ENCODE assay signal across 27 cellular contexts in the genomic region with DNA sequence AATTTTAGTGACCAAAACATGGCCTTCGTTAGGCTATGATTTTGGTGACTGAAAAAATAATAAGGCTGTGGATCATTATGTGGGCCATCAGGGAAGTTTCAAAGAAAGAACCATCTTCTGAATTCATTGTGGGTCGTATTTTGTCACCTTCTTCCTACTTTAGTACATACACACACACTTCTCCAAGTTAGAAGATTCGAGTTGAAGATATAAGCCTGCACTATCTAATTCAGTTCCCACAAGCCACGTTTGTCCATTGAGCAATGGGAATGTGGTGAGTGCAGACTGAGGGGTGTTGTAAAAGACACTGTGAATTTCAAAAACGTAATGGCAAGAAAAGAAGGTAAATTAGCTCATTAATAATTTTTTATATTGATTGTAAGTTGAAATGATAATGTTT.
"Had no signal": no experiment of that assay in that cellular context is flagged by ENCODE, and none has a peak within 500 bp of the region (broad histone marks: within the 10 kb centered on the region; RNA-seq: fewer than 3 reads in every experiment).

No MANE protein-coding gene starts in this region.

- H3K4me2 ChIP-seq: neural progenitor cell had no signal

- H3K27me3 ChIP-seq: heart left ventricle, neural progenitor cell, uterus had no signal

- H3K9ac ChIP-seq: neural progenitor cell had no signal

- H3K4me1 ChIP-seq: heart left ventricle, neural progenitor cell, uterus had no signal

- DNase-seq: activated CD4-positive, alpha-beta memory T cell treated with anti-CD3 and anti-CD28 coated beads, Interleukin-2, amount 10 ng/mL, durations not matched to agents 7 days and 5 days; activated CD4-positive, alpha-beta T cell treated with anti-CD3 and anti-CD28 coated beads for 1 hour; activated CD4-positive, alpha-beta T cell treated with anti-CD3 and anti-CD28 coated beads, Interleukin-2, amount 10 ng/mL, durations not matched to agents 7 days and 5 days; activated CD8-positive, alpha-beta memory T cell treated with anti-CD3 and anti-CD28 coated beads, Interleukin-2, amount 50 U/mL, for 48 hours; activated gamma-delta T cell; activated naive CD4-positive, alpha-beta T cell treated with anti-CD3 and anti-CD28 coated beads, Interleukin-2, amount 10 ng/mL, durations not matched to agents 7 days and 5 days; activated T-cell treated with anti-CD3 and anti-CD28 coated beads, Interleukin-2, amount 50 U/mL, for 24 hours; amniotic stem cell; caudate nucleus; cortex of kidney; effector memory CD8-positive, alpha-beta T cell; foreskin fibroblast; heart left ventricle; hypothalamus; immature natural killer cell; midbrain; natural killer cell; right cardiac atrium; stimulated activated CD4-positive, alpha-beta T cell treated with anti-CD3 and anti-CD28 coated beads, Interleukin-15, amount 100 ng/mL, for 24 hours; stimulated activated CD4-positive, alpha-beta T cell treated with anti-CD3 and anti-CD28 coated beads, Interleukin-2, amount 100 ng/mL, for 24 hours; T-helper 9 cell; trophoblast cell; uterus had no signal

- H3K27me3 Mint-ChIP-seq: activated CD4-positive, alpha-beta memory T cell treated with anti-CD3 and anti-CD28 coated beads, Interleukin-2, amount 10 ng/mL, durations not matched to agents 7 days and 5 days; activated CD4-positive, alpha-beta T cell treated with anti-CD3 and anti-CD28 coated beads, Interleukin-2, amount 10 ng/mL, durations not matched to agents 7 days and 5 days; activated naive CD4-positive, alpha-beta T cell treated with anti-CD3 and anti-CD28 coated beads, Interleukin-2, amount 10 ng/mL, durations not matched to agents 7 days and 5 days; activated T-cell treated with anti-CD3 and anti-CD28 coated beads, Interleukin-2, amount 50 U/mL, for 24 hours; effector memory CD8-positive, alpha-beta T cell; stimulated activated naive CD8-positive, alpha-beta T cell treated with anti-CD3 and anti-CD28 coated beads, Interleukin-15, Interleukin-2, amounts not matched to agents 100 ng/mL and 50 ng/mL, for 24 hours had no signal

- H3K9me3 ChIP-seq: heart left ventricle, thoracic aorta had no signal

- ATAC-seq: effector memory CD8-positive, alpha-beta T cell; esophagus mucosa; heart left ventricle; natural killer cell; right cardiac atrium had no signal

- H3K4me1 Mint-ChIP-seq: activated CD4-positive, alpha-beta memory T cell treated with anti-CD3 and anti-CD28 coated beads, Interleukin-2, amount 10 ng/mL, durations not matched to agents 7 days and 5 days; activated CD4-positive, alpha-beta T cell treated with anti-CD3 and anti-CD28 coated beads, Interleukin-2, amount 10 ng/mL, durations not matched to agents 7 days and 5 days; activated naive CD4-positive, alpha-beta T cell treated with anti-CD3 and anti-CD28 coated beads, Interleukin-2, amount 10 ng/mL, durations not matched to agents 7 days and 5 days; immature natural killer cell; natural killer cell had no signal

- H3K4me3 ChIP-seq: heart left ventricle, neural progenitor cell, thoracic aorta, uterus had no signal

- H2AFZ ChIP-seq: neural progenitor cell had no signal

- H3K27ac Mint-ChIP-seq: activated CD4-positive, alpha-beta memory T cell treated with anti-CD3 and anti-CD28 coated beads, Interleukin-2, amount 10 ng/mL, durations not matched to agents 7 days and 5 days; activated CD4-positive, alpha-beta T cell treated with anti-CD3 and anti-CD28 coated beads, Interleukin-2, amount 10 ng/mL, durations not matched to agents 7 days and 5 days; activated naive CD4-positive, alpha-beta T cell treated with anti-CD3 and anti-CD28 coated beads, Interleukin-2, amount 10 ng/mL, durations not matched to agents 7 days and 5 days; activated T-cell treated with anti-CD3 and anti-CD28 coated beads, Interleukin-2, amount 50 U/mL, for 24 hours; effector memory CD8-positive, alpha-beta T cell; immature natural killer cell; natural killer cell; neural progenitor cell; stimulated activated naive CD8-positive, alpha-beta T cell treated with anti-CD3 and anti-CD28 coated beads, Interleukin-15, Interleukin-2, amounts not matched to agents 100 ng/mL and 50 ng/mL, for 24 hours had no signal

- H3K36me3 Mint-ChIP-seq: activated naive CD4-positive, alpha-beta T cell treated with anti-CD3 and anti-CD28 coated beads, Interleukin-2, amount 10 ng/mL, durations not matched to agents 7 days and 5 days; immature natural killer cell; natural killer cell; neural progenitor cell had no signal

- H3K4me3 Mint-ChIP-seq: activated CD4-positive, alpha-beta memory T cell treated with anti-CD3 and anti-CD28 coated beads, Interleukin-2, amount 10 ng/mL, durations not matched to agents 7 days and 5 days; activated CD4-positive, alpha-beta T cell treated with anti-CD3 and anti-CD28 coated beads, Interleukin-2, amount 10 ng/mL, durations not matched to agents 7 days and 5 days; activated naive CD4-positive, alpha-beta T cell treated with anti-CD3 and anti-CD28 coated beads, Interleukin-2, amount 10 ng/mL, durations not matched to agents 7 days and 5 days; activated T-cell treated with anti-CD3 and anti-CD28 coated beads, Interleukin-2, amount 50 U/mL, for 24 hours; effector memory CD8-positive, alpha-beta T cell; immature natural killer cell; natural killer cell; neural progenitor cell; stimulated activated naive CD8-positive, alpha-beta T cell treated with anti-CD3 and anti-CD28 coated beads, Interleukin-15, Interleukin-2, amounts not matched to agents 100 ng/mL and 50 ng/mL, for 24 hours had no signal

- H3K27ac ChIP-seq: heart left ventricle, neural progenitor cell, thoracic aorta, uterus had no signal

- H3K36me3 ChIP-seq: heart left ventricle, neural progenitor cell, thoracic aorta, uterus had no signal
